Comparison of ENCODE assay signal across 17 cellular contexts in genomic region chr3:152707314-152707713, GRCh38.
DNase-seq lines count a peak whose midpoint lies in the region; ATAC-seq, FAIRE-seq and TF ChIP-seq lines count a peak whose summit lies in the region.
"Had no signal": no experiment of that assay in that cellular context is flagged by ENCODE, and none has a peak within 500 bp of the region (broad histone marks: within the 10 kb centered on the region; RNA-seq: fewer than 3 reads in every experiment).

No MANE protein-coding gene starts in this region.

- no peak for FAIRE-seq in small intestine (lab: Jason Lieb, UNC)
- FAIRE-seq: islet of Langerhans had no signal

- no peaks in the 10 kb centered on the region for H4K20me1 ChIP-seq in PC-9 (ENCODE audit: insufficient read depth)

- H2AFZ ChIP-seq in PC-9: 0 out of 2 replicates have a peak overlapping the region, but pooled peaks have one; percentile 47

- H3F3A ChIP-seq in PC-9 (ENCODE audit: insufficient read depth, low read depth): no peaks in the 10 kb centered on the region

- H3K4me3 ChIP-seq in PC-9 (no peak overlapping the region), small intestine (ENCODE audit: low read depth in 1 of 2, low read length in 2 of 2) (no peak overlapping the region), SJCRH30 (no peak overlapping the region), psoas muscle (no peak overlapping the region)
- H3K4me3 ChIP-seq: SK-N-MC, smooth muscle cell had no signal

- no peaks in the 10 kb centered on the region for H3K79me2 ChIP-seq in PC-9 (ENCODE audit: low read depth)

- H3K9me2 ChIP-seq in PC-9 (ENCODE audit: insufficient read depth): no peaks in the 10 kb centered on the region

- H3K27ac ChIP-seq in PC-9: no peak overlapping the region
- H3K27ac ChIP-seq in small intestine (ENCODE audit: low read depth in 1 of 2, low read length in 1 of 2): no peak overlapping the region
- H3K27ac ChIP-seq in SJCRH30: no peak overlapping the region
- H3K27ac ChIP-seq in psoas muscle: no peak overlapping the region
- H3K27ac ChIP-seq: 22Rv1, SK-N-MC had no signal

- TF ChIP-seq CTCF in PC-9 (conservative IDR thresholded peaks at IDR 0.05) (no peak), psoas muscle (IDR thresholded peaks at IDR 0.05) (no peak)

- 30 to 51% (median 32%) methylated on average over 3 of the region's 3 CpGs for WGBS in small intestine, 3 donors
- WGBS in psoas muscle, 3 donors: 44 to 63% (median 62%) methylated on average over 3 of the region's 3 CpGs

- intact Hi-C loops in PC-9 (cut with micrococcal nuclease; ENCODE audit: unreplicated experiment) (no loop called here), psoas muscle (cut with DNase I) (no loop called here)

- ATAC-seq in HG02610 (IDR thresholded peaks at IDR 0.05; ENCODE audit: unreplicated experiment) (peak; percentile 71), psoas muscle (no peak)
- ATAC-seq: activated CD8-positive, alpha-beta memory T cell treated with anti-CD3 and anti-CD28 coated beads, Interleukin-2, amount 10 ng/mL, durations not matched to agents 7 days and 5 days had no signal

- DNase-seq in NCI-H82 (lab: John Stamatoyannopoulos, UW) (peak; percentile 26), NCI-H82 treated with DMSO at 0.1 percent for 48 hours (lab: John Stamatoyannopoulos, UW; ENCODE audit: unreplicated experiment) (no peak), PC-9 (no peak), small intestine (peak; percentile 19), SJCRH30 (no peak), psoas muscle (no peak)
- no peak for DNase-seq in activated CD4-positive, CD25-positive, alpha-beta regulatory T cell (lab: John Stamatoyannopoulos, UW)
- DNase-seq: activated CD8-positive, alpha-beta memory T cell treated with anti-CD3 and anti-CD28 coated beads, Interleukin-2, amount 10 ng/mL, durations not matched to agents 7 days and 5 days; activated naive CD4-positive, alpha-beta T cell treated with Interleukin-2 at 50 U/mL for 16 hours; CD4-positive, alpha-beta T cell; midbrain; NCI-H1694 treated with DMSO at 0.1 percent for 48 hours had no signal

- 0 out of 2 replicates have a peak overlapping the region, but pooled peaks have one; percentile 6 for H3K4me2 ChIP-seq in PC-9
- H3K4me2 ChIP-seq: smooth muscle cell had no signal

- H3K9me3 ChIP-seq in PC-9 (ENCODE audit: insufficient read depth, low read depth): no peaks in the 10 kb centered on the region
- H3K9me3 ChIP-seq in small intestine (ENCODE audit: control insufficient read depth, low read depth): no peaks in the 10 kb centered on the region
- H3K9me3 ChIP-seq in SJCRH30 (replicated peaks): no peaks in the 10 kb centered on the region
- H3K9me3 ChIP-seq in psoas muscle: no peaks in the 10 kb centered on the region

- H3K36me3 ChIP-seq in PC-9 (ENCODE audit: low read depth) (no peaks in the 10 kb centered on the region), small intestine (ENCODE audit: control insufficient read depth in 2 of 2, insufficient read depth in 2 of 2, low read length in 2 of 2) (no peaks in the 10 kb centered on the region), SJCRH30 (no peaks in the 10 kb centered on the region), psoas muscle (ENCODE audit: insufficient read depth in 1 of 2, low read depth in 1 of 2) (no peaks in the 10 kb centered on the region)

- CTCF ChIA-PET in PC-9 (lab: Charles Lee): no interaction called here

- H3K4me1 ChIP-seq in PC-9 (replicated peaks; ENCODE audit: insufficient read depth): no peaks in the 10 kb centered on the region
- peaks cover 0 to 3% of the 10 kb centered on the region in 2 donors for H3K4me1 ChIP-seq in small intestine (ENCODE audit: control insufficient read depth in 2 of 2, insufficient read depth in 1 of 2, low read depth in 1 of 2, low read length in 1 of 2)
- peaks cover 4% of the 10 kb centered on the region; the same call in 1 of the 2 replicates for H3K4me1 ChIP-seq in SJCRH30
- no peaks in the 10 kb centered on the region for H3K4me1 ChIP-seq in psoas muscle

- H3K27me3 ChIP-seq in PC-9 (ENCODE audit: insufficient read depth, low read depth) (no peaks in the 10 kb centered on the region), small intestine (ENCODE audit: control insufficient read depth in 2 of 2, insufficient read depth in 2 of 2, low read length in 2 of 2) (no peaks in the 10 kb centered on the region), SJCRH30 (no peaks in the 10 kb centered on the region), psoas muscle (ENCODE audit: insufficient read depth in 3 of 3, low read length in 2 of 3) (no peaks in the 10 kb centered on the region)

- POLR2A ChIA-PET in PC-9 (lab: Charles Lee; ENCODE audit: unreplicated experiment): interaction anchor here (0.6 kb wide), 1 partner anchor 569 kb away, joined by 7 read pairs; no protein-coding TSS in a partner anchor

- BruUV-seq in PC-9 (replicated peaks; lab: Mats Ljungman, UMichigan): no TSS peak

Comparison
In these comparisons a context has a peak if more than half of its experiments do, and no peak if none do; other contexts are left out.
1. DNase-seq: peak in NCI-H82 (single experiment) and small intestine (single experiment); none in NCI-H82 treated with DMSO at 0.1 percent for 48 hours (single experiment), PC-9 (0 of 2), SJCRH30 (0 of 2), psoas muscle (0 of 2) and activated CD4-positive, CD25-positive, alpha-beta regulatory T cell (0 of 4).